ENCODE assay signal across 32 cellular contexts in genomic region chr22:39785232-39785631, GRCh38.
"Had no signal": no experiment of that assay in that cellular context is flagged by ENCODE, and none has a peak within 500 bp of the region (broad histone marks: within the 10 kb centered on the region; RNA-seq: fewer than 3 reads in every experiment).

No MANE protein-coding gene starts in this region.

- H3K36me3 Mint-ChIP-seq: activated naive CD4-positive, alpha-beta T cell treated with anti-CD3 and anti-CD28 coated beads, Interleukin-2, amount 50 U/mL, for 72 hours; brain had no signal

- DNase-seq: activated B cell treated with CpG ODN at 0.5 μM for 24 hours; activated CD4-positive, alpha-beta T cell treated with anti-CD3 and anti-CD28 coated beads, Interleukin-2, amount 10 ng/mL, durations not matched to agents 7 days and 5 days; activated CD4-positive, alpha-beta T cell treated with anti-CD3 and anti-CD28 coated beads, Interleukin-2, amount 50 U/mL, for 4 hours; activated CD8-positive, alpha-beta memory T cell treated with anti-CD3 and anti-CD28 coated beads, Interleukin-2, amount 10 ng/mL, durations not matched to agents 7 days and 5 days; activated CD8-positive, alpha-beta memory T cell treated with anti-CD3 and anti-CD28 coated beads, Interleukin-2, amount 50 U/mL, for 4 hours; activated CD8-positive, alpha-beta T cell treated with anti-CD3 and anti-CD28 coated beads, Interleukin-2, amount 10 ng/mL, durations not matched to agents 7 days and 5 days; activated effector memory CD4-positive, alpha-beta T cell treated with anti-CD3 and anti-CD28 coated beads, Interleukin-2, amount 50 U/mL, for 16 hours; activated naive CD8-positive, alpha-beta T cell treated with anti-CD3 and anti-CD28 coated beads, Interleukin-2, amount 10 ng/mL, durations not matched to agents 7 days and 5 days; activated T-cell treated with anti-CD3 and anti-CD28 coated beads, Interleukin-2, amount 50 U/mL, for 1 hour; activated T-cell treated with anti-CD3 and anti-CD28 coated beads, Interleukin-2, amount 50 U/mL, for 48 hours; central memory CD4-positive, alpha-beta T cell; cerebellar nuclear complex; colonic mucosa; effector CD8-positive, alpha-beta T cell; foreskin fibroblast; head of caudate nucleus; SW 1271; T-helper 1 cell; T-helper 17 cell; T1000; WERI-Rb-1 had no signal

- H3K4me1 Mint-ChIP-seq: activated B cell treated with CpG ODN at 0.5 μM for 24 hours, brain had no signal

- H3K4me3 Mint-ChIP-seq: activated B cell treated with CpG ODN at 0.5 μM for 24 hours; activated CD4-positive, alpha-beta T cell treated with anti-CD3 and anti-CD28 coated beads, Interleukin-2, amount 10 ng/mL, durations not matched to agents 7 days and 5 days; activated CD8-positive, alpha-beta memory T cell treated with anti-CD3 and anti-CD28 coated beads, Interleukin-2, amount 10 ng/mL, durations not matched to agents 7 days and 5 days; activated CD8-positive, alpha-beta T cell treated with anti-CD3 and anti-CD28 coated beads, Interleukin-2, amount 10 ng/mL, durations not matched to agents 7 days and 5 days; activated naive CD8-positive, alpha-beta T cell treated with anti-CD3 and anti-CD28 coated beads, Interleukin-2, amount 10 ng/mL, durations not matched to agents 7 days and 5 days; activated T-helper 1 cell treated with anti-CD3 and anti-CD28 coated beads, Interleukin-12 subunit alpha, Interleukin-12 subunit beta, Interleukin-2, Interleukin-4 antibody, amounts not matched to agents 30 ng/mL and 10 ng/mL and 1 ng/mL, durations not matched to agents 14 hours and 24 hours and 36 hours; brain; T-helper 17 cell; T-helper 2 cell treated with Interferon-gamma antibody and Interleukin-4, amounts not matched to agents 5 μg/mL and 100 μg/mL, for 36 hours had no signal

- H3K27ac Mint-ChIP-seq: activated B cell treated with CpG ODN at 0.5 μM for 24 hours; activated CD4-positive, alpha-beta T cell treated with anti-CD3 and anti-CD28 coated beads, Interleukin-2, amount 10 ng/mL, durations not matched to agents 7 days and 5 days; activated CD8-positive, alpha-beta memory T cell treated with anti-CD3 and anti-CD28 coated beads, Interleukin-2, amount 10 ng/mL, durations not matched to agents 7 days and 5 days; activated CD8-positive, alpha-beta T cell treated with anti-CD3 and anti-CD28 coated beads, Interleukin-2, amount 10 ng/mL, durations not matched to agents 7 days and 5 days; activated naive CD4-positive, alpha-beta T cell treated with anti-CD3 and anti-CD28 coated beads, Interleukin-2, amount 50 U/mL, for 72 hours; activated naive CD8-positive, alpha-beta T cell treated with anti-CD3 and anti-CD28 coated beads, Interleukin-2, amount 10 ng/mL, durations not matched to agents 7 days and 5 days; activated T-helper 1 cell treated with anti-CD3 and anti-CD28 coated beads, Interleukin-12 subunit alpha, Interleukin-12 subunit beta, Interleukin-2, Interleukin-4 antibody, amounts not matched to agents 30 ng/mL and 10 ng/mL and 1 ng/mL, durations not matched to agents 14 hours and 24 hours and 36 hours; activated T-helper 2 cell treated with anti-CD3 and anti-CD28 coated beads, Interferon-gamma antibody, Interleukin-2, Interleukin-4, amounts not matched to agents 10 μg/mL and 5 μg/mL and 100 μg/mL, durations not matched to agents 14 hours and 24 hours and 36 hours; brain; T-helper 17 cell; T-helper 2 cell treated with Interferon-gamma antibody and Interleukin-4, amounts not matched to agents 5 μg/mL and 100 μg/mL, for 36 hours had no signal

- H3K9me3 Mint-ChIP-seq: activated B cell treated with CpG ODN at 0.5 μM for 24 hours; activated T-helper 2 cell treated with anti-CD3 and anti-CD28 coated beads, Interferon-gamma antibody, Interleukin-2, Interleukin-4, amounts not matched to agents 10 μg/mL and 5 μg/mL and 100 μg/mL, durations not matched to agents 14 hours and 24 hours and 36 hours; brain; T-helper 2 cell treated with Interferon-gamma antibody and Interleukin-4, amounts not matched to agents 5 μg/mL and 100 μg/mL, for 36 hours had no signal

- H3K27me3 ChIP-seq: ascending aorta, breast epithelium, colonic mucosa had no signal

- ATAC-seq: activated CD4-positive, CD25-positive, alpha-beta regulatory T cell treated with anti-CD3 and anti-CD28 coated beads, Interleukin-2, amount 50 U/mL, for 24 hours; activated CD8-positive, alpha-beta memory T cell treated with anti-CD3 and anti-CD28 coated beads, Interleukin-2, amount 10 ng/mL, durations not matched to agents 7 days and 5 days; activated CD8-positive, alpha-beta T cell treated with anti-CD3 and anti-CD28 coated beads, Interleukin-2, amount 10 ng/mL, durations not matched to agents 7 days and 5 days; esophagus mucosa; T-helper 17 cell had no signal

- H3K9me3 ChIP-seq: ascending aorta, breast epithelium, colonic mucosa had no signal

- H3K27ac ChIP-seq: ascending aorta, breast epithelium, cardiac muscle cell, colonic mucosa, epithelial cell of prostate, WERI-Rb-1 had no signal

- H3K27me3 Mint-ChIP-seq: activated B cell treated with CpG ODN at 0.5 μM for 24 hours; activated CD4-positive, alpha-beta T cell treated with anti-CD3 and anti-CD28 coated beads, Interleukin-2, amount 10 ng/mL, durations not matched to agents 7 days and 5 days; T-helper 17 cell had no signal

- H3K36me3 ChIP-seq: ascending aorta, breast epithelium, cardiac muscle cell, colonic mucosa, WERI-Rb-1 had no signal

- H3K4me3 ChIP-seq: ascending aorta, breast epithelium, cardiac muscle cell, colonic mucosa had no signal

- H3K4me1 ChIP-seq: ascending aorta, breast epithelium, colonic mucosa had no signal
